1 cellular context compared by ENCODE assay signal in genomic region chr5:41924872-41925554, GRCh38.
TF ChIP-seq lines count a peak whose summit lies in the region.

FBXO4 (plus strand) TSS chr5:41925281; CDS start chr5:41925310, 29 bp downstream.

TF ChIP-seq in HepG2, 621 proteins besides CTCF, POLR2A, EP300 and RAD21 (continued from another document and continues in another):
- TF ChIP-seq FUBP1 (CRISPR knock-in tag; IDR thresholded peaks at IDR 0.05; ENCODE audit: borderline replicate concordance), result no peak
- TF ChIP-seq CAMTA2 (CRISPR knock-in tag; IDR thresholded peaks at IDR 0.05; ENCODE audit: borderline replicate concordance), result 0 out of 2 replicates have a peak, but pooled peaks have one; percentile 21
- TF ChIP-seq GTF2F1 (IDR thresholded peaks at IDR 0.05; ENCODE audit: low read length), result no peak
- TF ChIP-seq ZFP91 (CRISPR knock-in tag; IDR thresholded peaks at IDR 0.05; ENCODE audit: borderline replicate concordance), result peak; percentile 91
- TF ChIP-seq ATF4 (CRISPR knock-in tag; IDR thresholded peaks at IDR 0.05), result no peak
- TF ChIP-seq THAP9 (CRISPR knock-in tag; IDR thresholded peaks at IDR 0.05; ENCODE audit: borderline replicate concordance), result peak; percentile 51; the same call in 1 of the 2 replicates
- TF ChIP-seq SRSF9 (IDR thresholded peaks at IDR 0.05; ENCODE audit: borderline replicate concordance, insufficient read depth, low read depth, low read length, poor library complexity, severe bottlenecking), result no peak
- TF ChIP-seq ZNF784 (CRISPR knock-in tag; IDR thresholded peaks at IDR 0.05; ENCODE audit: borderline replicate concordance), result 0 out of 2 replicates have a peak, but pooled peaks have one; percentile 69
- peak; percentile 87; the same call in 1 of the 2 replicates for TF ChIP-seq CHCHD3 (CRISPR knock-in tag; IDR thresholded peaks at IDR 0.05)
- TF ChIP-seq ZNF547 (CRISPR knock-in tag; IDR thresholded peaks at IDR 0.05), result peak; percentile 89
- TF ChIP-seq E2F5 (CRISPR knock-in tag; conservative IDR thresholded peaks at IDR 0.05), result peak; percentile 93
- no peak for TF ChIP-seq ZNF619 (CRISPR knock-in tag; IDR thresholded peaks at IDR 0.05)
- no peak for TF ChIP-seq FOXO4 (CRISPR knock-in tag; conservative IDR thresholded peaks at IDR 0.05)
- no peak for TF ChIP-seq ZFP36L2 (CRISPR knock-in tag; IDR thresholded peaks at IDR 0.05)
- no peak for TF ChIP-seq MTF1 (CRISPR knock-in tag; IDR thresholded peaks at IDR 0.05)
- TF ChIP-seq ZNF766 (CRISPR knock-in tag; IDR thresholded peaks at IDR 0.05; ENCODE audit: borderline replicate concordance), result peak; percentile 13; the same call in 1 of the 2 replicates
- TF ChIP-seq ZFP37 (CRISPR knock-in tag; IDR thresholded peaks at IDR 0.05; ENCODE audit: borderline replicate concordance), result no peak; the same call in 1 of the 2 replicates
- peak; percentile 21; the same call in 1 of the 2 replicates for TF ChIP-seq CREM (IDR thresholded peaks at IDR 0.05)
- TF ChIP-seq CREM (CRISPR knock-in tag; IDR thresholded peaks at IDR 0.05), result no peak
- TF ChIP-seq ZNF460 (CRISPR knock-in tag; IDR thresholded peaks at IDR 0.05; ENCODE audit: borderline replicate concordance), result no peak; the same call in 1 of the 2 replicates
- no peak; the same call in 1 of the 2 replicates for TF ChIP-seq ARID2 (CRISPR knock-in tag; IDR thresholded peaks at IDR 0.05; ENCODE audit: borderline replicate concordance)
- TF ChIP-seq HNRNPLL (IDR thresholded peaks at IDR 0.05; ENCODE audit: low read depth, low read length, poor library complexity, severe bottlenecking), result peak; percentile 78
- no peak for TF ChIP-seq ZNF589 (CRISPR knock-in tag; conservative IDR thresholded peaks at IDR 0.05)
- peak; percentile 86 for TF ChIP-seq TFDP2 (CRISPR knock-in tag; IDR thresholded peaks at IDR 0.05)
- TF ChIP-seq ZSCAN29 (CRISPR knock-in tag; conservative IDR thresholded peaks at IDR 0.05), result peak; percentile 85
- TF ChIP-seq MATR3 (CRISPR knock-in tag; IDR thresholded peaks at IDR 0.05), result no peak
- no peak for TF ChIP-seq ZNF280B (CRISPR knock-in tag; IDR thresholded peaks at IDR 0.05; ENCODE audit: borderline replicate concordance)
- no peak for TF ChIP-seq ZUFSP (CRISPR knock-in tag; IDR thresholded peaks at IDR 0.05; ENCODE audit: borderline replicate concordance)
- peak; percentile 35 for TF ChIP-seq ELF3 (CRISPR knock-in tag; IDR thresholded peaks at IDR 0.05)
- no peak for TF ChIP-seq HMG20B (CRISPR knock-in tag; conservative IDR thresholded peaks at IDR 0.05)
- peak; percentile 94 for TF ChIP-seq BORCS8-MEF2B (CRISPR knock-in tag; IDR thresholded peaks at IDR 0.05)
- TF ChIP-seq ZNF280D (CRISPR knock-in tag; IDR thresholded peaks at IDR 0.05), result peak; percentile 86
- no peak for TF ChIP-seq HOXA9 (CRISPR knock-in tag; IDR thresholded peaks at IDR 0.05; ENCODE audit: borderline replicate concordance)
- no peak for TF ChIP-seq FLYWCH1 (CRISPR knock-in tag; IDR thresholded peaks at IDR 0.05)
- peak; percentile 89 for TF ChIP-seq ZNF33B (CRISPR knock-in tag; IDR thresholded peaks at IDR 0.05)
- TF ChIP-seq ZNF124 (CRISPR knock-in tag; IDR thresholded peaks at IDR 0.05), result peak; percentile 52; the same call in 1 of the 2 replicates
- TF ChIP-seq ZNF891 (CRISPR knock-in tag; IDR thresholded peaks at IDR 0.05), result 0 out of 2 replicates have a peak, but pooled peaks have one; percentile 63
- TF ChIP-seq DNMT3B (CRISPR knock-in tag; conservative IDR thresholded peaks at IDR 0.05), result no peak
- TF ChIP-seq NR3C1 (CRISPR knock-in tag; IDR thresholded peaks at IDR 0.05), result no peak
